11 cellular contexts compared by ENCODE assay signal in the genomic region with DNA sequence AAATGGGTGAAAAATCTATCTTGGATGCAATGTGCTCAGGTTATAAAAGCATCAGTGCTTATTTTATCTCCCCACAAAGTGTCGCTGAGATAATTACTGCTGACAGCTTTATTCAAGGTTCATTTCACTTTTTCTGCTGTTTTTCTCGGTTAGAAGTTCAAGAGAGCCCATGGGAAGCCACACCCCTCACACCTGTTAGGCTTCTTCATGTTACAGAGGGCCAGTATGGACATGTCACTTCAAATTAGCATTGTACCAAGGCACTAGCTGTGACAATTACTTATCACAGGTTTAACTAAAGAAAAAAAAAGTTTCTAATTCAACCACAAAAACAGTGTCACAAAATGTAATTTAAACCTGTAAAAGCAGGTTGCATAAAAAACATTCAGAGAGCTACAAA.
DNase-seq lines count a peak whose midpoint lies in the region; ATAC-seq, FAIRE-seq and TF ChIP-seq lines count a peak whose summit lies in the region.
"Had no signal": no experiment of that assay in that cellular context is flagged by ENCODE, and none has a peak within 500 bp of the region (broad histone marks: within the 10 kb centered on the region; RNA-seq: fewer than 3 reads in every experiment).

No MANE protein-coding gene starts in this region.

- H3K36me3 ChIP-seq in bronchial epithelial cell (ENCODE audit: control insufficient read depth, insufficient read depth, low read length) (no peaks in the 10 kb centered on the region), ovary (no peaks in the 10 kb centered on the region)
- H3K36me3 ChIP-seq: brain microvascular endothelial cell had no signal

- intact Hi-C loops in ovary (cut with DNase I), result no loop called here

- H3K27ac Mint-ChIP-seq in stimulated activated memory B cell treated with anti-CD40 and anti-IgM and Interleukin-4, amounts not matched to agents 10 μg/mL and 1 μg/mL and 100 μg/mL, for 72 hours, result no peak overlapping the region

- no peaks in the 10 kb centered on the region for H3K9me3 ChIP-seq in ovary

- H3K27me3 ChIP-seq in bronchial epithelial cell (ENCODE audit: control insufficient read depth, insufficient read depth, low read length), result no peaks in the 10 kb centered on the region
- no peaks in the 10 kb centered on the region for H3K27me3 ChIP-seq in ovary
- H3K27me3 ChIP-seq: brain microvascular endothelial cell had no signal

- ATAC-seq in GM18498 (IDR thresholded peaks at IDR 0.05; ENCODE audit: unreplicated experiment) (peak; percentile 87), HG02610 (IDR thresholded peaks at IDR 0.05; ENCODE audit: unreplicated experiment) (peak; percentile 65), HG02623 (IDR thresholded peaks at IDR 0.05; ENCODE audit: unreplicated experiment) (no peak)
- ATAC-seq in stimulated activated memory B cell treated with anti-CD40 and anti-IgM and Interleukin-4, amounts not matched to agents 10 μg/mL and 1 μg/mL and 100 μg/mL, for 72 hours, result no peak
- ATAC-seq: right cardiac atrium had no signal

- H3K27me3 Mint-ChIP-seq in stimulated activated memory B cell treated with anti-CD40 and anti-IgM and Interleukin-4, amounts not matched to agents 10 μg/mL and 1 μg/mL and 100 μg/mL, for 72 hours, result no peaks in the 10 kb centered on the region

- H3K4me1 ChIP-seq in ovary (ENCODE audit: insufficient read depth), result no peaks in the 10 kb centered on the region

- peaks cover 18% of the 10 kb centered on the region for H3K36me3 Mint-ChIP-seq in stimulated activated memory B cell treated with anti-CD40 and anti-IgM and Interleukin-4, amounts not matched to agents 10 μg/mL and 1 μg/mL and 100 μg/mL, for 72 hours

- TF ChIP-seq POLR2A in ovary (IDR thresholded peaks at IDR 0.05), result no peak

- peak; percentile 83 for DNase-seq in NCI-H1694 (lab: John Stamatoyannopoulos, UW)
- peak; percentile 45 for DNase-seq in bronchial epithelial cell (ENCODE audit: low read depth)
- no peak for DNase-seq in activated CD8-positive, alpha-beta memory T cell treated with anti-CD3 and anti-CD28 coated beads, Interleukin-2, amount 50 U/mL, for 48 hours
- no peak for DNase-seq in ovary
- DNase-seq: brain microvascular endothelial cell, right cardiac atrium had no signal

- FAIRE-seq in bronchial epithelial cell (lab: Jason Lieb, UNC), result no peak

- WGBS in ovary, 3 donors, result 45 to 53% (median 45%) methylated on average over 2 of the region's 2 CpGs

- H3K4me3 ChIP-seq in bronchial epithelial cell (ENCODE audit: low read depth, low read length) (no peak overlapping the region), ovary (no peak overlapping the region)

- TF ChIP-seq CTCF in bronchial epithelial cell (IDR thresholded peaks at IDR 0.05; ENCODE audit: insufficient read depth, low read length, severe bottlenecking), result no peak
- no peak for TF ChIP-seq CTCF in ovary (IDR thresholded peaks at IDR 0.05)

- H3K4me1 Mint-ChIP-seq in stimulated activated memory B cell treated with anti-CD40 and anti-IgM and Interleukin-4, amounts not matched to agents 10 μg/mL and 1 μg/mL and 100 μg/mL, for 72 hours, result no peaks in the 10 kb centered on the region

- H3K27ac ChIP-seq in ovary, result no peak overlapping the region
- H3K27ac ChIP-seq: brain microvascular endothelial cell, C4-2B had no signal

- no peak overlapping the region for H3K4me3 Mint-ChIP-seq in stimulated activated memory B cell treated with anti-CD40 and anti-IgM and Interleukin-4, amounts not matched to agents 10 μg/mL and 1 μg/mL and 100 μg/mL, for 72 hours

- no peaks in the 10 kb centered on the region for H3K9me3 Mint-ChIP-seq in stimulated activated memory B cell treated with anti-CD40 and anti-IgM and Interleukin-4, amounts not matched to agents 10 μg/mL and 1 μg/mL and 100 μg/mL, for 72 hours

- no peak for TF ChIP-seq EP300 in ovary (IDR thresholded peaks at IDR 0.05)

Comparison
In these comparisons a context has a peak if more than half of its experiments do, and no peak if none do; other contexts are left out.
1. ATAC-seq: peak in GM18498 (single experiment) and HG02610 (single experiment); none in HG02623 (single experiment) and stimulated activated memory B cell treated with anti-CD40 and anti-IgM and Interleukin-4, amounts not matched to agents 10 μg/mL and 1 μg/mL and 100 μg/mL, for 72 hours (single experiment).
2. DNase-seq: peak in NCI-H1694 (single experiment) and bronchial epithelial cell (single experiment); none in activated CD8-positive, alpha-beta memory T cell treated with anti-CD3 and anti-CD28 coated beads, Interleukin-2, amount 50 U/mL, for 48 hours (single experiment) and ovary (0 of 5).